ENCODE assay signal across 13 cellular contexts in genomic region chr10:128540806-128541739, GRCh38.
A peak's percentile ranks its signal among the peaks of the same experiment; 100 is the strongest.
DNase-seq lines count a peak whose midpoint lies in the region; ATAC-seq and TF ChIP-seq lines count a peak whose summit lies in the region.
"Had no signal": no experiment of that assay in that cellular context is flagged by ENCODE, and none has a peak within 500 bp of the region (broad histone marks: within the 10 kb centered on the region; RNA-seq: fewer than 3 reads in every experiment).

No MANE protein-coding gene starts in this region.

- no peaks in the 10 kb centered on the region for H3K4me1 Mint-ChIP-seq in natural killer cell
- H3K4me1 Mint-ChIP-seq: activated naive CD8-positive, alpha-beta T cell treated with anti-CD3 and anti-CD28 coated beads, Interleukin-2, amount 50 U/mL, for 24 hours had no signal

- no peak overlapping the region for H3K4me2 ChIP-seq in OCI-LY7 (ENCODE audit: low read length)

- H3K27me3 Mint-ChIP-seq in natural killer cell (ENCODE audit: low read depth in 2 of 2) = peaks cover 33 to 49% of the 10 kb centered on the region in 2 donors

- H3K27ac Mint-ChIP-seq in natural killer cell = no peak overlapping the region
- H3K27ac Mint-ChIP-seq: activated naive CD8-positive, alpha-beta T cell treated with anti-CD3 and anti-CD28 coated beads, Interleukin-2, amount 50 U/mL, for 24 hours had no signal

- no peaks in the 10 kb centered on the region for H4K20me1 ChIP-seq in OCI-LY7 (ENCODE audit: insufficient read depth, low read length)
- H4K20me1 ChIP-seq: BLaER1 treated with 17β-estradiol and CSF1 and Interleukin-3, amounts not matched to agents 10 nM and 100 nM had no signal

- CTCF ChIA-PET in OCI-LY7 (lab: Charles Lee; ENCODE audit: unreplicated experiment) = no interaction called here

- ATAC-seq in right cardiac atrium (peak; percentile 61 to 68), natural killer cell (no peak), HG03432 (IDR thresholded peaks at IDR 0.05; ENCODE audit: unreplicated experiment) (no peak), HG03460 (IDR thresholded peaks at IDR 0.05; ENCODE audit: unreplicated experiment) (no peak)
- ATAC-seq: activated naive CD8-positive, alpha-beta T cell treated with anti-CD3 and anti-CD28 coated beads, Interleukin-2, amount 50 U/mL, for 24 hours had no signal

- H3K9me3 ChIP-seq in ES-I3 (ENCODE audit: control insufficient read depth, insufficient read depth, low read length) (no peaks in the 10 kb centered on the region), OCI-LY7 (ENCODE audit: low read length) (no peaks in the 10 kb centered on the region), right cardiac atrium (ENCODE audit: control insufficient read depth, low read length) (no peaks in the 10 kb centered on the region)
- H3K9me3 ChIP-seq: BLaER1 treated with 17β-estradiol and CSF1 and Interleukin-3, amounts not matched to agents 10 nM and 100 nM; SJSA1 had no signal

- H3K79me2 ChIP-seq in OCI-LY7 (ENCODE audit: insufficient read depth, low read depth, low read length) = no peaks in the 10 kb centered on the region

- no peaks in the 10 kb centered on the region for H3K27me3 ChIP-seq in right cardiac atrium (ENCODE audit: control insufficient read depth, insufficient read depth)
- H3K27me3 ChIP-seq: SJSA1 had no signal

- H2AFZ ChIP-seq in OCI-LY7 (ENCODE audit: low read length) = no peak overlapping the region

- POLR2A ChIA-PET in OCI-LY7 (lab: Charles Lee) = no interaction called here

- H3K27ac ChIP-seq in OCI-LY7 (ENCODE audit: low read depth, low read length, poor library complexity, severe bottlenecking) (no peak overlapping the region), right cardiac atrium (ENCODE audit: low read length) (no peak overlapping the region)
- H3K27ac ChIP-seq: BLaER1 treated with 17β-estradiol and CSF1 and Interleukin-3, amounts not matched to agents 10 nM and 100 nM; SJSA1 had no signal

- DNase-seq in OCI-LY7 (ENCODE audit: low spot score) (no peak), right cardiac atrium (peak; percentile 21 to 70 (median 66)), pons (ENCODE audit: low spot score) (peak; percentile 40), natural killer cell (no peak), NCI-H82 treated with DMSO at 0.1 percent for 48 hours (lab: John Stamatoyannopoulos, UW; ENCODE audit: unreplicated experiment) (no peak)
- DNase-seq: activated CD4-positive, alpha-beta T cell treated with anti-CD3 and anti-CD28 coated beads, Interleukin-2, amount 50 U/mL, for 48 hours; activated naive CD8-positive, alpha-beta T cell treated with anti-CD3 and anti-CD28 coated beads, Interleukin-2, amount 50 U/mL, for 24 hours; NCI-H146 had no signal

- no peak overlapping the region for H3K4me3 Mint-ChIP-seq in natural killer cell
- H3K4me3 Mint-ChIP-seq: activated naive CD8-positive, alpha-beta T cell treated with anti-CD3 and anti-CD28 coated beads, Interleukin-2, amount 50 U/mL, for 24 hours had no signal

- no peaks in the 10 kb centered on the region for H3K9me3 Mint-ChIP-seq in natural killer cell
- H3K9me3 Mint-ChIP-seq: activated naive CD8-positive, alpha-beta T cell treated with anti-CD3 and anti-CD28 coated beads, Interleukin-2, amount 50 U/mL, for 24 hours had no signal

- BruUV-seq in OCI-LY7 (replicated peaks; lab: Mats Ljungman, UMichigan) = no TSS peak

- no peak overlapping the region for H3K4me3 ChIP-seq in OCI-LY7 (ENCODE audit: low read depth, low read length, poor library complexity, severe bottlenecking)
- peak overlapping the region; percentile 44 for H3K4me3 ChIP-seq in right cardiac atrium (ENCODE audit: low read length)
- H3K4me3 ChIP-seq: BLaER1 treated with 17β-estradiol and CSF1 and Interleukin-3, amounts not matched to agents 10 nM and 100 nM; SJSA1 had no signal

- no peaks in the 10 kb centered on the region for H3K36me3 Mint-ChIP-seq in natural killer cell

- H3K36me3 ChIP-seq in ES-I3 (ENCODE audit: insufficient read depth, low read length) = no peaks in the 10 kb centered on the region; the same call in 1 of the 2 replicates
- H3K36me3 ChIP-seq in OCI-LY7 (ENCODE audit: insufficient read depth, low read length) = no peaks in the 10 kb centered on the region
- H3K36me3 ChIP-seq: BLaER1 treated with 17β-estradiol and CSF1 and Interleukin-3, amounts not matched to agents 10 nM and 100 nM; SJSA1 had no signal

- peak overlapping the region; percentile 52 for H3K9ac ChIP-seq in ES-I3 (ENCODE audit: low read depth, low read length)
- H3K9ac ChIP-seq: BLaER1 treated with 17β-estradiol and CSF1 and Interleukin-3, amounts not matched to agents 10 nM and 100 nM had no signal

- H3K4me1 ChIP-seq in ES-I3 (ENCODE audit: insufficient read depth, low read length) (peaks cover 51% of the 10 kb centered on the region), OCI-LY7 (ENCODE audit: insufficient read depth, low read length, poor library complexity, severe bottlenecking) (no peaks in the 10 kb centered on the region), right cardiac atrium (ENCODE audit: control insufficient read depth, insufficient read depth, low read length) (peaks cover 2% of the 10 kb centered on the region)
- H3K4me1 ChIP-seq: SJSA1 had no signal

- TF ChIP-seq CTCF in OCI-LY7 (conservative IDR thresholded peaks at IDR 0.05; ENCODE audit: low read length) (peak; percentile 23; the same call in 1 of the 2 replicates), natural killer cell (IDR thresholded peaks at IDR 0.05) (no peak)

- H3K9me2 ChIP-seq in OCI-LY7 (ENCODE audit: insufficient read depth, low read length) = no peaks in the 10 kb centered on the region

- intact Hi-C loops in OCI-LY7 (cut with micrococcal nuclease; ENCODE audit: unreplicated experiment) (no loop called here), right cardiac atrium (cut with DNase I) (no loop called here), natural killer cell (cut with micrococcal nuclease) (no loop called here)

- 10% methylated on average over 45 of the region's 45 CpGs for WGBS in right cardiac atrium

Comparison
In these comparisons a context has a peak if more than half of its experiments do, and no peak if none do; other contexts are left out.
1. DNase-seq: peak in right cardiac atrium (3 of 3) and pons (single experiment); none in OCI-LY7 (single experiment), natural killer cell (single experiment) and NCI-H82 treated with DMSO at 0.1 percent for 48 hours (single experiment).
2. ATAC-seq: peak in right cardiac atrium (2 of 2); none in natural killer cell (0 of 3), HG03432 (single experiment) and HG03460 (single experiment).